Comparison of ENCODE assay signal across 20 cellular contexts in genomic region chr18:6982398-6982797, GRCh38.
A peak's percentile ranks its signal among the peaks of the same experiment; 100 is the strongest.
DNase-seq lines count a peak whose midpoint lies in the region; ATAC-seq and TF ChIP-seq lines count a peak whose summit lies in the region.
"Had no signal": no experiment of that assay in that cellular context is flagged by ENCODE, and none has a peak within 500 bp of the region (broad histone marks: within the 10 kb centered on the region; RNA-seq: fewer than 3 reads in every experiment).

No MANE protein-coding gene starts in this region.

- H3K9me3 ChIP-seq in endodermal cell (ENCODE audit: control insufficient read depth, low read length) = no peaks in the 10 kb centered on the region
- H3K9me3 ChIP-seq: BLaER1 had no signal

- H3K79me2 ChIP-seq in GM23338 (replicated peaks; ENCODE audit: insufficient read depth) = no peaks in the 10 kb centered on the region

- no peak; the same call in 1 of the 3 replicates for ATAC-seq in GM23338
- ATAC-seq: CD8-positive, alpha-beta T cell; HepG2 had no signal

- H2AFZ ChIP-seq in GM23338 = no peak overlapping the region

- H3K9me3 Mint-ChIP-seq in GM23338 = no peaks in the 10 kb centered on the region
- no peaks in the 10 kb centered on the region for H3K9me3 Mint-ChIP-seq in endodermal cell
- no peaks in the 10 kb centered on the region for H3K9me3 Mint-ChIP-seq in mesothelial cell of epicardium
- H3K9me3 Mint-ChIP-seq: CD8-positive, alpha-beta T cell; H9 had no signal

- no peak overlapping the region for H3K4me2 ChIP-seq in GM23338
- H3K4me2 ChIP-seq: BLaER1 had no signal

- H3K9me2 ChIP-seq in GM23338 (ENCODE audit: insufficient read depth) = no peaks in the 10 kb centered on the region

- CTCF ChIA-PET in GM10248 (lab: Yijun Ruan, JAX) = no interaction called here

- H3K27ac ChIP-seq in GM23338 (ENCODE audit: low read depth) (no peak overlapping the region), endodermal cell (ENCODE audit: low read depth, low read length) (no peak overlapping the region)
- H3K27ac ChIP-seq: BLaER1 had no signal

- peak; percentile 6 for DNase-seq in GM23338 (ENCODE audit: low spot score)
- DNase-seq in endodermal cell = peak; percentile 50
- peak; percentile 37 for DNase-seq in iPS-NIHi7 (ENCODE audit: extremely low spot score)
- no peak for DNase-seq in mesothelial cell of epicardium (ENCODE audit: low spot score in 2 of 2, unreplicated experiment in 2 of 2)
- no peak for DNase-seq in activated CD8-positive, alpha-beta memory T cell treated with anti-CD3 and anti-CD28 coated beads, Interleukin-2, amount 50 U/mL, for 4 hours
- DNase-seq in NCI-H1105 treated with DMSO at 0.1 percent for 48 hours (lab: John Stamatoyannopoulos, UW) = no peak
- no peak for DNase-seq in foreskin fibroblast
- no peak for DNase-seq in GM10248 (ENCODE audit: extremely low spot score)
- DNase-seq: 8988T; Calu3; CD8-positive, alpha-beta T cell; DMS 273 treated with DMSO at 0.1 percent for 48 hours; DMS53; DND-41; EL; GOT3; H9 had no signal

- no peaks in the 10 kb centered on the region for H3K27me3 ChIP-seq in GM23338 (ENCODE audit: insufficient read depth)
- no peaks in the 10 kb centered on the region for H3K27me3 ChIP-seq in endodermal cell (ENCODE audit: control insufficient read depth, insufficient read depth, low read length, poor library complexity, severe bottlenecking)
- H3K27me3 ChIP-seq: BLaER1 had no signal

- H3K4me3 ChIP-seq in GM23338 = no peak overlapping the region
- no peak overlapping the region for H3K4me3 ChIP-seq in endodermal cell (ENCODE audit: low read length)
- no peak overlapping the region for H3K4me3 ChIP-seq in foreskin fibroblast (ENCODE audit: low read depth in 1 of 2, low read length in 2 of 2)
- H3K4me3 ChIP-seq: BLaER1 had no signal

- H3K27me3 Mint-ChIP-seq in GM23338 (ENCODE audit: insufficient read depth, low read depth, poor library complexity) = peaks cover 2% of the 10 kb centered on the region
- H3K27me3 Mint-ChIP-seq in endodermal cell (ENCODE audit: insufficient read depth) = no peaks in the 10 kb centered on the region
- no peaks in the 10 kb centered on the region for H3K27me3 Mint-ChIP-seq in mesothelial cell of epicardium (ENCODE audit: low read depth)
- H3K27me3 Mint-ChIP-seq: IgD-negative memory B cell had no signal

- H3K36me3 Mint-ChIP-seq in GM23338 (ENCODE audit: low read depth) (peaks cover 24% of the 10 kb centered on the region; the same call in 2 of the 3 replicates), endodermal cell (ENCODE audit: low read depth) (peaks cover 84% of the 10 kb centered on the region), mesothelial cell of epicardium (peaks cover 30% of the 10 kb centered on the region)
- H3K36me3 Mint-ChIP-seq: CD8-positive, alpha-beta T cell; IgD-negative memory B cell had no signal

- no peak overlapping the region for H3K4me3 Mint-ChIP-seq in GM23338
- H3K4me3 Mint-ChIP-seq in endodermal cell = no peak overlapping the region
- no peak overlapping the region for H3K4me3 Mint-ChIP-seq in mesothelial cell of epicardium
- H3K4me3 Mint-ChIP-seq: CD8-positive, alpha-beta T cell; H9; IgD-negative memory B cell had no signal

- TF ChIP-seq CTCF in GM23338 (conservative IDR thresholded peaks at IDR 0.05; ENCODE audit: low read depth in 2 of 2) (no peak), endodermal cell (conservative IDR thresholded peaks at IDR 0.05) (no peak), mesothelial cell of epicardium (IDR thresholded peaks at IDR 0.05; ENCODE audit: unreplicated experiment) (no peak), foreskin fibroblast (IDR thresholded peaks at IDR 0.05; ENCODE audit: low read depth, low read length) (no peak), GM10248 (IDR thresholded peaks at IDR 0.05; ENCODE audit: control extremely low read depth, extremely low read depth, low read depth, missing control alignments) (no peak)

- H3F3A ChIP-seq in GM23338 (replicated peaks; ENCODE audit: low read depth) = no peaks in the 10 kb centered on the region

- peaks cover 18% of the 10 kb centered on the region for H3K36me3 ChIP-seq in GM23338 (ENCODE audit: insufficient read depth)
- peaks cover 90% of the 10 kb centered on the region for H3K36me3 ChIP-seq in endodermal cell (ENCODE audit: control insufficient read depth, insufficient read depth, low read length)
- H3K36me3 ChIP-seq: BLaER1 had no signal

- H3K4me1 Mint-ChIP-seq in GM23338 = peaks cover 6% of the 10 kb centered on the region; the same call in 2 of the 3 replicates
- no peaks in the 10 kb centered on the region for H3K4me1 Mint-ChIP-seq in endodermal cell
- peaks cover 12% of the 10 kb centered on the region for H3K4me1 Mint-ChIP-seq in mesothelial cell of epicardium
- H3K4me1 Mint-ChIP-seq: IgD-negative memory B cell had no signal

- POLR2A ChIA-PET in GM10248 (lab: Yijun Ruan, JAX) = no interaction called here

- H3K4me1 ChIP-seq in GM23338 (ENCODE audit: insufficient read depth) = 0 out of 2 replicates have a peak, but pooled peaks cover 3% of the 10 kb centered on the region
- H3K4me1 ChIP-seq in endodermal cell (ENCODE audit: control insufficient read depth, insufficient read depth, low read length) = no peaks in the 10 kb centered on the region
- H3K4me1 ChIP-seq: BLaER1 had no signal

- no peak overlapping the region for H3K9ac ChIP-seq in endodermal cell (ENCODE audit: extremely low read depth, low read length, poor library complexity, severe bottlenecking)
- H3K9ac ChIP-seq: BLaER1 had no signal

- H3K27ac Mint-ChIP-seq in GM23338 = peak overlapping the region; percentile 26; the same call in 1 of the 2 replicates
- peak overlapping the region; percentile 57 for H3K27ac Mint-ChIP-seq in endodermal cell
- H3K27ac Mint-ChIP-seq in mesothelial cell of epicardium = peak overlapping the region; percentile 7
- H3K27ac Mint-ChIP-seq: CD8-positive, alpha-beta T cell; IgD-negative memory B cell had no signal

- 82 to 91% methylated on average over 6 to 10 of the region's 10 CpGs for WGBS in endodermal cell (ENCODE audit: insufficient coverage in 1 of 2, insufficient read length in 1 of 2), 2 experiments

- no peaks in the 10 kb centered on the region for H4K20me1 ChIP-seq in GM23338 (replicated peaks; ENCODE audit: insufficient read depth)
- H4K20me1 ChIP-seq: BLaER1 had no signal

TF ChIP-seq in GM23338, 12 proteins besides CTCF, POLR2A, EP300 and RAD21 (continues in another document):
- TF ChIP-seq REST (IDR thresholded peaks at IDR 0.05; ENCODE audit: unreplicated experiment) (no peak), ZNF331 (CRISPR knock-in tag; IDR thresholded peaks at IDR 0.05; ENCODE audit: low read depth) (no peak), EZH2 (IDR thresholded peaks at IDR 0.05; ENCODE audit: low read depth, unreplicated experiment) (no peak), EZH2phosphoT487 (IDR thresholded peaks at IDR 0.05; ENCODE audit: unreplicated experiment) (no peak), ETS1 (IDR thresholded peaks at IDR 0.05) (no peak), NANOG (IDR thresholded peaks at IDR 0.05; ENCODE audit: borderline replicate concordance) (no peak)

Comparison
In these comparisons a context has a peak if more than half of its experiments do, and no peak if none do; other contexts are left out.
1. DNase-seq: peak in GM23338 (single experiment), endodermal cell (single experiment) and iPS-NIHi7 (single experiment); none in mesothelial cell of epicardium (0 of 2), activated CD8-positive, alpha-beta memory T cell treated with anti-CD3 and anti-CD28 coated beads, Interleukin-2, amount 50 U/mL, for 4 hours (single experiment), NCI-H1105 treated with DMSO at 0.1 percent for 48 hours (single experiment), foreskin fibroblast (0 of 2) and GM10248 (single experiment).
2. H3K27ac Mint-ChIP-seq: peak in every context shown above with its lines; median percentile 57 in endodermal cell; 26 in GM23338; 7 in mesothelial cell of epicardium.